8 cellular contexts compared by ENCODE assay signal in the genomic region with DNA sequence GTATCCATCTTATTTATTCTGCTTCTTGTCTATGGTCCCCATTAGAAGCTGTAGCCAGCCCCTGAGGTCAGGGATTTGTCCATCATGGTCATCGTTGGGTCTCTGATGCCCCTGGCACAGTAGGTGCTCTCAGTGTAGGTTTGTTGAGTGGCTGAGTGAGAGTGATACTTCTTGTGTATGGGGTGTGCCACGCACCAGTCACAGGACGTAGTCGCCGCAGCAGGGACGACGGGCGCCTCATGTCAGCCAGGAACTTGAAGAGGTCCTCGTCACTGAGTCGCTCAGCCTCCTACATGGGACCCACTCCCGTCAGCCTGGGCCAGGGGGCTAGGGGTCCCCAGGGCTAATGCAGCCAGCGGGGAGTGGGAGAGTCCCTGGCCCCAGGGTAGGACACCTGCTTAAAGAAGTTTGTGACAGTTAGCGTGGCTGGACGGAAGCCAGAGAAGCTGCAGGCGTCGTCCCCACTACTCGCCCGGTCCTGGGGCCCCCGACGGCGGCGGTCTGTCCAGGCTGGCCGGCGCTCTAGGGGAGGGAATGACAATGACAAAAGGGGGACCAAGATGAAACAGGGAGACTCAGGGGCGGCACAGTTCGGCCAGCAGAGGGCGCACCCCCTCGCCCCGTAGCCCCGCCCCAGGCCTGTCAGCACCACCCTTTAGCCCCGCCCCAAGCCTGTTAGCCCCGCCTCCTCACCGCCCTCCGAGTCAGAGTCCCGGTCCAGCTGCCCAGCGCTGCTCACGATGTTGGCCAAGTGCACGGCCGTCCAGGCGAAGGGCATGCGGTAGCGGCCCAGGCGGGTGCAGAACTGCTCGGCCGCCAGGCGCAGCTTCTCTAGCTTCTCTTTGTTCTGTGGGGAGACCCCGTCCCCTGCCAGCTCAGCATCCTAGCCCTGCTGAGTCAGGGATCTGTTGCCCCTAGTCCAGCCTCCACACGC. TPM values are rescaled to one million over a fixed set of nuclear protein-coding genes. Genes with fewer than 3 reads are reported as not detected.
DNase-seq lines count a peak whose midpoint lies in the region; ATAC-seq and TF ChIP-seq lines count a peak whose summit lies in the region.

No MANE protein-coding gene starts in this region.

- TF ChIP-seq CTCF in osteoblast (IDR thresholded peaks at IDR 0.05; ENCODE audit: extremely low read depth, low read depth, low read length) = peak; percentile 55

- H3K9me3 ChIP-seq in osteoblast (ENCODE audit: low read depth, low read length) = no peaks in the 10 kb centered on the region

- no peaks in the 10 kb centered on the region for H4K20me1 ChIP-seq in osteoblast (ENCODE audit: insufficient read depth, low read length)

- H3K79me2 ChIP-seq in osteoblast (ENCODE audit: insufficient read depth, low read length) = no peaks in the 10 kb centered on the region

- ATAC-seq in HG03521 (IDR thresholded peaks at IDR 0.05; ENCODE audit: unreplicated experiment) (peak; percentile 73), HG03095 (IDR thresholded peaks at IDR 0.05; ENCODE audit: unreplicated experiment) (no peak)

- peak overlapping the region; percentile 64 for H3K4me2 ChIP-seq in osteoblast (ENCODE audit: insufficient read depth, low read length)

- H3K4me3 ChIP-seq in osteoblast (ENCODE audit: insufficient read depth, low read length) = no peak overlapping the region

- H3K27ac ChIP-seq in osteoblast (ENCODE audit: low read depth, low read length) = no peak overlapping the region

- peak overlapping the region; percentile 65 for H2AFZ ChIP-seq in osteoblast (ENCODE audit: low read length)

- peaks cover 4% of the 10 kb centered on the region for H3K36me3 ChIP-seq in osteoblast (ENCODE audit: insufficient read depth, low read length)

- H3K27me3 ChIP-seq in osteoblast (ENCODE audit: insufficient read depth, low read length) = no peaks in the 10 kb centered on the region

- peak; percentile 86 for DNase-seq in EL
- peak; percentile 63 to 72 for DNase-seq in SHP77 (lab: John Stamatoyannopoulos, UW)
- peak; percentile 65 for DNase-seq in activated effector memory CD4-positive, alpha-beta T cell treated with Interleukin-2 at 50 U/mL for 16 hours
- DNase-seq in foreskin melanocyte = peak; percentile 51
- DNase-seq in osteoblast (ENCODE audit: insufficient read length, low spot score, missing footprints) = peak; percentile 100
- peak; percentile 75 for DNase-seq in superior temporal gyrus (ENCODE audit: extremely low spot score)

- H3K4me1 ChIP-seq in osteoblast (ENCODE audit: insufficient read depth, low read length) = peaks cover 7% of the 10 kb centered on the region

RNA-seq across cellular contexts. Expression of gene ANGPTL8, which starts 3.7 kb away (rescaled TPM):
- not detected in 2 replicates for total RNA-seq in osteoblast

RNA-seq across cellular contexts. Expression of gene DOCK6, which starts 19.2 kb away (rescaled TPM):
- total RNA-seq in osteoblast = 12.7 and 183 TPM in 2 replicates

RNA-seq across cellular contexts. Expression of gene KANK2, which starts 45.8 kb away (rescaled TPM):
- 253 and 295 TPM in 2 replicates for total RNA-seq in osteoblast

RNA-seq across cellular contexts. Expression of gene TSPAN16, which starts 52.8 kb away (rescaled TPM):
- total RNA-seq in osteoblast = not detected in 2 replicates
